ENCODE assay signal across 8 cellular contexts in genomic region chr2:63587814-63588384, GRCh38. TPM values are rescaled to one million over a fixed set of nuclear protein-coding genes. Genes with fewer than 3 reads are reported as not detected.
DNase-seq lines count a peak whose midpoint lies in the region; ATAC-seq and TF ChIP-seq lines count a peak whose summit lies in the region.

No MANE protein-coding gene starts in this region.

- TF ChIP-seq CTCF in fibroblast of villous mesenchyme (IDR thresholded peaks at IDR 0.05; ENCODE audit: insufficient read depth, low read depth, low read length) (no peak), retinal pigment epithelial cell (conservative IDR thresholded peaks at IDR 0.05; ENCODE audit: low read depth, low read length) (no peak), GM10248 (IDR thresholded peaks at IDR 0.05; ENCODE audit: control extremely low read depth, extremely low read depth, low read depth, missing control alignments) (no peak)

- peaks cover 32% of the 10 kb centered on the region for H3K4me1 Mint-ChIP-seq in activated T-cell treated with anti-CD3 and anti-CD28 coated beads, Interleukin-2, amount 50 U/mL, for 4 hours (ENCODE audit: low read depth)

- no peak overlapping the region for H3K27ac ChIP-seq in SK-N-MC

- peak overlapping the region; percentile 99 for H3K4me3 Mint-ChIP-seq in activated T-cell treated with anti-CD3 and anti-CD28 coated beads, Interleukin-2, amount 50 U/mL, for 4 hours

- H3K9me3 Mint-ChIP-seq in activated T-cell treated with anti-CD3 and anti-CD28 coated beads, Interleukin-2, amount 50 U/mL, for 4 hours: no peaks in the 10 kb centered on the region

- DNase-seq in activated T-cell treated with anti-CD3 and anti-CD28 coated beads, Interleukin-2, amount 50 U/mL, for 4 hours: no peak
- no peak for DNase-seq in activated T-cell treated with anti-CD3 and anti-CD28 coated beads for 4 hours
- no peak for DNase-seq in SK-N-MC (ENCODE audit: low read depth, low spot score)
- peak; percentile 24 for DNase-seq in fibroblast of villous mesenchyme (ENCODE audit: low read depth)
- DNase-seq in retinal pigment epithelial cell (ENCODE audit: low read depth): no peak
- no peak for DNase-seq in SKM-1 (lab: John Stamatoyannopoulos, UW; ENCODE audit: unreplicated experiment)
- no peak for DNase-seq in GDM1 (lab: John Stamatoyannopoulos, UW)
- no peak for DNase-seq in GM10248 (ENCODE audit: extremely low spot score)

- H3K4me3 ChIP-seq in SK-N-MC (peak overlapping the region; percentile 96), fibroblast of villous mesenchyme (ENCODE audit: low read depth, low read length) (peak overlapping the region; percentile 100), retinal pigment epithelial cell (ENCODE audit: low read length) (peak overlapping the region; percentile 84)

- H3K27me3 Mint-ChIP-seq in activated T-cell treated with anti-CD3 and anti-CD28 coated beads, Interleukin-2, amount 50 U/mL, for 4 hours (ENCODE audit: low read depth): no peaks in the 10 kb centered on the region

- POLR2A ChIA-PET in GM10248 (lab: Yijun Ruan, JAX): interaction anchor here (0.8 kb wide), 1 partner anchor 12 kb away, joined by 4 read pairs; no protein-coding TSS in a partner anchor

- ATAC-seq in activated T-cell treated with anti-CD3 and anti-CD28 coated beads, Interleukin-2, amount 50 U/mL, for 4 hours: peak in 1 of 2 donors; percentile 0

- no peaks in the 10 kb centered on the region for H3K9me3 ChIP-seq in SK-N-MC (ENCODE audit: low read depth, low read length)

- CTCF ChIA-PET in GM10248 (lab: Yijun Ruan, JAX): interaction anchor here (1.1 to 2.4 kb wide), 4 partner anchors 12 to 1131 kb away, joined by 3 to 8 read pairs (median 3); no protein-coding TSS in a partner anchor

- H3K36me3 Mint-ChIP-seq in activated T-cell treated with anti-CD3 and anti-CD28 coated beads, Interleukin-2, amount 50 U/mL, for 4 hours (ENCODE audit: insufficient read depth): peaks cover 2% of the 10 kb centered on the region

- peaks cover 10% of the 10 kb centered on the region for H3K36me3 ChIP-seq in SK-N-MC (ENCODE audit: insufficient read depth, low read length)

- peak overlapping the region; percentile 77 for H3K9ac ChIP-seq in SK-N-MC (ENCODE audit: insufficient read length)

RNA-seq across cellular contexts. Expression of gene WDPCP, which starts 0.4 kb away (rescaled TPM):
- total RNA-seq in activated T-cell treated with anti-CD3 and anti-CD28 coated beads, Interleukin-2, amount 50 U/mL, for 4 hours: 1 to 10 TPM; 3.5 to 7.5 (median 5.0) TPM
- 12.6 and 14.7 TPM in 2 replicates for total RNA-seq in fibroblast of villous mesenchyme

RNA-seq across cellular contexts. Expression of gene MDH1, which starts 0.9 kb away (rescaled TPM):
- total RNA-seq in activated T-cell treated with anti-CD3 and anti-CD28 coated beads, Interleukin-2, amount 50 U/mL, for 4 hours: 100 to 1,000 TPM; 146 to 161 (median 150) TPM
- 164 and 189 TPM in 2 replicates for total RNA-seq in fibroblast of villous mesenchyme
